Comparison of ENCODE assay signal across 24 cellular contexts in the genomic region with DNA sequence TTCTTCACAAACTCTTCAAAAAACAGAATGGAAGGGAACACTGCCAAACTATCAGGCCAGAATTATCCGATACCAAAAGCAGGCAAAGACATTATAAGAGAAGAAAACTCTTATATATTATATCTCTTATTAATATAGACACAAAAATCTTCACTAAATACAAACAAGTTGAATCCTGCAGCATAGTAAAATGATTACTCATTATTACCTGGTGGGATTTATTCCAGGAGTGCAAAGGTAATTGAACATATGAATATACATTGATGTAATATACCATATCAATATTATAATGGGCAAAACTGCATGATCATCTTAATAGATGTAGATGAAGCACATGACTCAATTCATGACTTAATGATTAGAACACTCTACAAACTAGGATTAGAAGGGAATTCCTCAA. TPM values are rescaled to one million over a fixed set of nuclear protein-coding genes. Genes with fewer than 3 reads are reported as not detected.
DNase-seq lines count a peak whose midpoint lies in the region; ATAC-seq, FAIRE-seq and TF ChIP-seq lines count a peak whose summit lies in the region.
"Had no signal": no experiment of that assay in that cellular context is flagged by ENCODE, and none has a peak within 500 bp of the region (broad histone marks: within the 10 kb centered on the region; RNA-seq: fewer than 3 reads in every experiment).

No MANE protein-coding gene starts in this region.

- H3K9me3 ChIP-seq in RWPE2 (ENCODE audit: severe bottlenecking) (peaks cover 6% of the 10 kb centered on the region), OCI-LY7 (ENCODE audit: low read length) (no peaks in the 10 kb centered on the region)
- H3K9me3 ChIP-seq: BE2C had no signal

- H3K36me3 ChIP-seq in RWPE2 (ENCODE audit: low read depth) (no peaks in the 10 kb centered on the region), bronchial epithelial cell (ENCODE audit: control insufficient read depth, insufficient read depth, low read length) (no peaks in the 10 kb centered on the region), OCI-LY7 (ENCODE audit: insufficient read depth, low read length) (no peaks in the 10 kb centered on the region)
- H3K36me3 ChIP-seq: BE2C; BLaER1 treated with 17β-estradiol and CSF1 and Interleukin-3, amounts not matched to agents 10 nM and 100 nM had no signal

- intact Hi-C loops in OCI-LY7 (cut with micrococcal nuclease; ENCODE audit: unreplicated experiment): no loop called here

- H3K27ac ChIP-seq in RWPE2 (ENCODE audit: poor library complexity, severe bottlenecking) (peak overlapping the region; percentile 50), foreskin keratinocyte (peak overlapping the region; percentile 9), OCI-LY7 (ENCODE audit: low read depth, low read length, poor library complexity, severe bottlenecking) (no peak overlapping the region)
- H3K27ac ChIP-seq: BLaER1 treated with 17β-estradiol and CSF1 and Interleukin-3, amounts not matched to agents 10 nM and 100 nM; GM23248 had no signal

- H3K79me2 ChIP-seq in OCI-LY7 (ENCODE audit: insufficient read depth, low read depth, low read length): no peaks in the 10 kb centered on the region

- H4K20me1 ChIP-seq in OCI-LY7 (ENCODE audit: insufficient read depth, low read length): no peaks in the 10 kb centered on the region
- H4K20me1 ChIP-seq: BLaER1 treated with 17β-estradiol and CSF1 and Interleukin-3, amounts not matched to agents 10 nM and 100 nM had no signal

- no peak overlapping the region for H2AFZ ChIP-seq in OCI-LY7 (ENCODE audit: low read length)
- H2AFZ ChIP-seq: GM23248 had no signal

- DNase-seq in RWPE2 (ENCODE audit: low spot score): no peak
- DNase-seq in bronchial epithelial cell (ENCODE audit: low read depth): peak; percentile 81
- peak in 1 of 2 donors; percentile 57 for DNase-seq in foreskin keratinocyte
- DNase-seq in 8988T: no peak
- DNase-seq in AG08396 (ENCODE audit: low spot score): no peak
- no peak for DNase-seq in OCI-LY7 (ENCODE audit: low spot score)
- DNase-seq: AML-193; BE2C; CD4-positive, alpha-beta T cell; CD8-positive, alpha-beta memory T cell; DMS 273 treated with DMSO at 0.1 percent for 48 hours; DMS79; EL; GDM1; GM23248; H7; HCEC 1CT had no signal

- no peak for FAIRE-seq in bronchial epithelial cell (lab: Jason Lieb, UNC)
- FAIRE-seq: A204.1, GM12878, GM19239, H1 had no signal

- H3K27me3 ChIP-seq in RWPE2 (ENCODE audit: insufficient read depth, poor library complexity, severe bottlenecking): no peaks in the 10 kb centered on the region
- H3K27me3 ChIP-seq in bronchial epithelial cell (ENCODE audit: control insufficient read depth, insufficient read depth, low read length): no peaks in the 10 kb centered on the region
- no peaks in the 10 kb centered on the region for H3K27me3 ChIP-seq in foreskin keratinocyte
- H3K27me3 ChIP-seq: BE2C had no signal

- CTCF ChIA-PET in OCI-LY7 (lab: Charles Lee; ENCODE audit: unreplicated experiment): no interaction called here

- TF ChIP-seq CTCF in RWPE2 (IDR thresholded peaks at IDR 0.05; ENCODE audit: poor library complexity, severe bottlenecking) (no peak), bronchial epithelial cell (IDR thresholded peaks at IDR 0.05; ENCODE audit: insufficient read depth, low read length, severe bottlenecking) (no peak), foreskin keratinocyte (conservative IDR thresholded peaks at IDR 0.05) (no peak), OCI-LY7 (conservative IDR thresholded peaks at IDR 0.05; ENCODE audit: low read length) (no peak)

- POLR2A ChIA-PET in OCI-LY7 (lab: Charles Lee): interaction anchor here (0.6 to 1.1 kb wide), 3 partner anchors 8 to 170 kb away, joined by 4 read pairs; no protein-coding TSS in a partner anchor

- no peaks in the 10 kb centered on the region for H3K9me2 ChIP-seq in OCI-LY7 (ENCODE audit: insufficient read depth, low read length)

- H3K4me1 ChIP-seq in RWPE2 (ENCODE audit: insufficient read depth, poor library complexity, severe bottlenecking) (peaks cover 37% of the 10 kb centered on the region), foreskin keratinocyte (peaks cover 32% of the 10 kb centered on the region), OCI-LY7 (ENCODE audit: insufficient read depth, low read length, poor library complexity, severe bottlenecking) (no peaks in the 10 kb centered on the region)
- H3K4me1 ChIP-seq: BE2C had no signal

- no peak overlapping the region for H3K4me2 ChIP-seq in OCI-LY7 (ENCODE audit: low read length)

- BruUV-seq in OCI-LY7 (replicated peaks; lab: Mats Ljungman, UMichigan): no TSS peak

- no peak overlapping the region for H3K4me3 ChIP-seq in RWPE2 (ENCODE audit: severe bottlenecking)
- no peak overlapping the region for H3K4me3 ChIP-seq in bronchial epithelial cell (ENCODE audit: low read depth, low read length)
- H3K4me3 ChIP-seq in OCI-LY7 (ENCODE audit: low read depth, low read length, poor library complexity, severe bottlenecking): no peak overlapping the region
- H3K4me3 ChIP-seq: BLaER1 treated with 17β-estradiol and CSF1 and Interleukin-3, amounts not matched to agents 10 nM and 100 nM; GM12878; GM23248 had no signal

- ATAC-seq in RWPE2 (ENCODE audit: low read depth) (peak; percentile 55; the same call in 1 of the 3 replicates), foreskin keratinocyte (peak; percentile 74)
- ATAC-seq: GM12878 had no signal

RNA-seq across cellular contexts. Expression of a gene that starts 25.1 kb away (rescaled TPM):
- total RNA-seq in bronchial epithelial cell (0.26 TPM in 2 replicates), foreskin keratinocyte (not detected in 2 replicates), OCI-LY7 (2022) (0.04 TPM in 1 of 2 replicates, not detected in the other)
- polyA plus RNA-seq in foreskin keratinocyte: not detected in 2 replicates
- total RNA-seq in OCI-LY7 (2014; rRNA removed; shearing (Covaris generic)): not detected in 2 replicates
- total RNA-seq: CD4-positive, alpha-beta T cell; CD8-positive, alpha-beta memory T cell; GM12878; GM23248; H1 had no signal
- polyA plus RNA-seq: AG04450; CD14-positive monocyte; CD8-positive, alpha-beta memory T cell; GM12878; GM23248; H1 had no signal
